In the genomic region with DNA sequence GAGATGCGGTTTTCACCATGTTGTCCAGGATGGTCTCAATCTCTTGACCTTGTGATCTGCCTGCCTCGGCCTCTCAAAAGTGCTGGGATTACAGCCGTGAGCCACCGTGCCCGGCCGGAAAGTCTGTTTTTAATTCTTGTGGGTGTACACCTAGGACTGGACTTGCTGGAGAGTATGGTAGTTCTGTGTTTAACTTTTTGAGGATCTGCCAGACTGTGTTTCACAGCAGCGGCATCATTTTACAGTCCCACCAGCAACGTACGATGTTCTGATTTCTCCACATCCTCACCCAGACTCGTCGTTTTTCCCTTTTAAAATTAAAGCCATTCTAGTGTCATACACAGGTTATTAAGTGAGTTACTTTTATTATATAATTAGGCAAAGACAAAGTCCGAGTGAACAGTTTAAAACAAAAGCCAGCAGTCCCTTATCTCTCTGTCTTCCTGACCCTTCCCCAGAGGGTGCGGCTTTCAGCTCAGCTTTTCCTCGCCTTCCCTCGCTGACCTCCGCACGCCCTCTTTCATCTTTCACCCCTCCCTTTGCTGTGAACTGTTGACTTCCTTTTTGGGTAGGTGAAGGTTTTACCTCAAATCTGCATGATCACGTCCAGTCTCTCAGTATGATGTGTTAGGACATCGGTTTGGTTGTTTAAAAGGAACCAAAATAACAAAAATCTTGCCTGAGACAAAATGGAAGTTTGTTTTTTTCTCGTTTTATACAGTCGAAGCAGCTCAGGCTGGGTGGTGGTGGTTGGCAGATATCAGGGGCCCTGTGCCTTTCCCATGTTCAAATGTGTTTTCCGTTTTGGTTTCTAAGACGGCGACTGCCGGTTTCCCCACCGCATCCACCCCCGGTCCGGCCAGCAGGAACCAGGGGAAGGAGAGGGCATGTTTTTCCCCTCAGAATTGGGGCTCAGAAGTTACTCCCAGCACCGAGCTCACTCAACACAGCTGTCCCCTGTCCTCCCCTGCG, we compare ENCODE assay signal across 10 cellular contexts. TPM values are rescaled to one million over a fixed set of nuclear protein-coding genes. Genes with fewer than 3 reads are reported as not detected.
A peak's percentile ranks its signal among the peaks of the same experiment; 100 is the strongest.
DNase-seq lines count a peak whose midpoint lies in the region; ATAC-seq and TF ChIP-seq lines count a peak whose summit lies in the region.
"Had no signal": no experiment of that assay in that cellular context is flagged by ENCODE, and none has a peak within 500 bp of the region (broad histone marks: within the 10 kb centered on the region; RNA-seq: fewer than 3 reads in every experiment).

No MANE protein-coding gene starts in this region.

- TF ChIP-seq POLR2A in esophagus muscularis mucosa (IDR thresholded peaks at IDR 0.05; ENCODE audit: low read depth), result no peak

- H3K4me1 ChIP-seq in esophagus muscularis mucosa, result no peaks in the 10 kb centered on the region

- TF ChIP-seq EP300 in esophagus muscularis mucosa (IDR thresholded peaks at IDR 0.05), result no peak

- intact Hi-C loops in activated CD4-positive, alpha-beta T cell treated with anti-CD3 and anti-CD28 coated beads for 36 hours (cut with DNase I, micrococcal nuclease), result loop anchor here in 1 of 2 experiments (1.0 kb wide), 1 partner anchor 23 kb away; the partner anchor contains the start of gene LUC7L
- intact Hi-C loops in esophagus muscularis mucosa (cut with DNase I), result no loop called here

- H3K27ac ChIP-seq in esophagus muscularis mucosa (replicated peaks in 1 of 4), result no peak overlapping the region
- H3K27ac ChIP-seq: pancreas had no signal

- POLR2A ChIA-PET in activated CD4-positive, alpha-beta T cell treated with anti-CD3 and anti-CD28 coated beads for 36 hours (lab: Charles Lee), result interaction anchor here (1.9 kb wide), 1 partner anchor 17 kb away, joined by 13 read pairs; the partner anchor contains the start of gene FAM234A
- POLR2A ChIA-PET in activated CD8-positive, alpha-beta T cell treated with anti-CD3 and anti-CD28 coated beads, Interleukin-2, amount 10 ng/mL, durations not matched to agents 7 days and 5 days (lab: Charles Lee), result interaction anchor here (0.9 kb wide), 1 partner anchor 17 kb away, joined by 3 read pairs; no protein-coding TSS in a partner anchor

- no peaks in the 10 kb centered on the region for H3K27me3 ChIP-seq in esophagus muscularis mucosa
- H3K27me3 ChIP-seq: pancreas had no signal

- 69% methylated on average over 30 of the region's 30 CpGs for WGBS in esophagus muscularis mucosa

- H3K4me1 Mint-ChIP-seq in activated CD4-positive, alpha-beta T cell treated with anti-CD3 and anti-CD28 coated beads for 36 hours, result peaks cover 34% of the 10 kb centered on the region
- peaks cover 24% of the 10 kb centered on the region for H3K4me1 Mint-ChIP-seq in activated CD8-positive, alpha-beta T cell treated with anti-CD3 and anti-CD28 coated beads, Interleukin-2, amount 10 ng/mL, durations not matched to agents 7 days and 5 days (ENCODE audit: low read depth)
- H3K4me1 Mint-ChIP-seq in immature natural killer cell, result peaks cover 29 to 39% of the 10 kb centered on the region in 2 donors
- peaks cover 40% of the 10 kb centered on the region for H3K4me1 Mint-ChIP-seq in stimulated activated naive CD8-positive, alpha-beta T cell treated with anti-CD3 and anti-CD28 coated beads, Interleukin-15, amount 100 ng/mL, for 72 hours

- ATAC-seq in activated CD4-positive, alpha-beta T cell treated with anti-CD3 and anti-CD28 coated beads for 36 hours, result peak; percentile 84
- ATAC-seq in activated CD8-positive, alpha-beta T cell treated with anti-CD3 and anti-CD28 coated beads, Interleukin-2, amount 10 ng/mL, durations not matched to agents 7 days and 5 days, result peak; percentile 68
- peak; percentile 92 for ATAC-seq in stimulated activated naive CD8-positive, alpha-beta T cell treated with anti-CD3 and anti-CD28 coated beads, Interleukin-15, amount 100 ng/mL, for 72 hours
- ATAC-seq: pancreas had no signal

- TF ChIP-seq CTCF in esophagus muscularis mucosa (IDR thresholded peaks at IDR 0.05), result no peak

- H3K36me3 Mint-ChIP-seq in activated CD4-positive, alpha-beta T cell treated with anti-CD3 and anti-CD28 coated beads for 36 hours (ENCODE audit: low read depth), result peaks cover 8% of the 10 kb centered on the region
- H3K36me3 Mint-ChIP-seq in activated CD8-positive, alpha-beta T cell treated with anti-CD3 and anti-CD28 coated beads, Interleukin-2, amount 10 ng/mL, durations not matched to agents 7 days and 5 days (ENCODE audit: low read depth), result no peaks in the 10 kb centered on the region
- peaks cover 13 to 22% (median 22%) of the 10 kb centered on the region in 3 donors for H3K36me3 Mint-ChIP-seq in immature natural killer cell

- CTCF ChIA-PET in activated CD4-positive, alpha-beta T cell treated with anti-CD3 and anti-CD28 coated beads for 36 hours (lab: Charles Lee), result interaction anchor here (0.7 to 2.9 kb wide), 5 partner anchors 17 to 1041 kb away, joined by 3 to 16 read pairs (median 3); partner anchors contain the start of gene FAM234A
- CTCF ChIA-PET in activated CD8-positive, alpha-beta T cell treated with anti-CD3 and anti-CD28 coated beads, Interleukin-2, amount 10 ng/mL, durations not matched to agents 7 days and 5 days (lab: Charles Lee), result interaction anchor here (1.9 kb wide), 1 partner anchor 18 kb away, joined by 6 read pairs; the partner anchor contains the start of gene FAM234A

- no peaks in the 10 kb centered on the region for H3K9me3 ChIP-seq in esophagus muscularis mucosa
- H3K9me3 ChIP-seq: pancreas had no signal

- H3K27ac Mint-ChIP-seq in activated CD4-positive, alpha-beta T cell treated with anti-CD3 and anti-CD28 coated beads for 36 hours, result peak overlapping the region; percentile 85
- H3K27ac Mint-ChIP-seq in activated CD8-positive, alpha-beta T cell treated with anti-CD3 and anti-CD28 coated beads, Interleukin-2, amount 10 ng/mL, durations not matched to agents 7 days and 5 days, result peak overlapping the region; percentile 90
- peak overlapping the region; percentile 86 to 97 (median 94) for H3K27ac Mint-ChIP-seq in immature natural killer cell
- H3K27ac Mint-ChIP-seq in stimulated activated naive CD8-positive, alpha-beta T cell treated with anti-CD3 and anti-CD28 coated beads, Interleukin-15, amount 100 ng/mL, for 72 hours, result peak overlapping the region; percentile 59 to 68

- H3K9me3 Mint-ChIP-seq in activated CD4-positive, alpha-beta T cell treated with anti-CD3 and anti-CD28 coated beads for 36 hours (ENCODE audit: low read depth), result no peaks in the 10 kb centered on the region
- no peaks in the 10 kb centered on the region for H3K9me3 Mint-ChIP-seq in activated CD8-positive, alpha-beta T cell treated with anti-CD3 and anti-CD28 coated beads, Interleukin-2, amount 10 ng/mL, durations not matched to agents 7 days and 5 days (ENCODE audit: insufficient read depth)
- H3K9me3 Mint-ChIP-seq in immature natural killer cell, result no peaks in the 10 kb centered on the region
- no peaks in the 10 kb centered on the region for H3K9me3 Mint-ChIP-seq in stimulated activated naive CD8-positive, alpha-beta T cell treated with anti-CD3 and anti-CD28 coated beads, Interleukin-15, amount 100 ng/mL, for 72 hours

- H3K4me3 Mint-ChIP-seq in activated CD4-positive, alpha-beta T cell treated with anti-CD3 and anti-CD28 coated beads for 36 hours, result peak overlapping the region; percentile 56
- H3K4me3 Mint-ChIP-seq in activated CD8-positive, alpha-beta T cell treated with anti-CD3 and anti-CD28 coated beads, Interleukin-2, amount 10 ng/mL, durations not matched to agents 7 days and 5 days, result peak overlapping the region; percentile 68
- H3K4me3 Mint-ChIP-seq in immature natural killer cell, result peak overlapping the region; percentile 77 to 94 (median 88)
- H3K4me3 Mint-ChIP-seq in stimulated activated naive CD8-positive, alpha-beta T cell treated with anti-CD3 and anti-CD28 coated beads, Interleukin-15, amount 100 ng/mL, for 72 hours, result peak overlapping the region; percentile 79 to 84

- H3K4me3 ChIP-seq in esophagus muscularis mucosa, result peak overlapping the region in 1 of 4 donors; percentile 26
- H3K4me3 ChIP-seq: pancreas had no signal

- DNase-seq in activated CD4-positive, alpha-beta T cell treated with anti-CD3 and anti-CD28 coated beads for 36 hours, result peak; percentile 68
- DNase-seq in activated CD4-positive, alpha-beta T cell treated with anti-CD3 and anti-CD28 coated beads for 1 hour, result no peak
- peak; percentile 54 for DNase-seq in activated CD8-positive, alpha-beta T cell treated with anti-CD3 and anti-CD28 coated beads, Interleukin-2, amount 10 ng/mL, durations not matched to agents 7 days and 5 days
- DNase-seq in immature natural killer cell (peak; percentile 50 to 51 (median 50)), DMS153 (lab: John Stamatoyannopoulos, UW) (no peak), NCI-H524 treated with DMSO at 0.1 percent for 48 hours (lab: John Stamatoyannopoulos, UW) (no peak), esophagus muscularis mucosa (ENCODE audit: extremely low spot score) (no peak)
- DNase-seq in stimulated activated naive CD8-positive, alpha-beta T cell treated with anti-CD3 and anti-CD28 coated beads, Interleukin-15, amount 100 ng/mL, for 72 hours, result peak; percentile 22 to 54
- DNase-seq: pancreas, RPMI8226 had no signal

- H3K27me3 Mint-ChIP-seq in activated CD4-positive, alpha-beta T cell treated with anti-CD3 and anti-CD28 coated beads for 36 hours, result no peaks in the 10 kb centered on the region
- peaks cover 2% of the 10 kb centered on the region for H3K27me3 Mint-ChIP-seq in activated CD8-positive, alpha-beta T cell treated with anti-CD3 and anti-CD28 coated beads, Interleukin-2, amount 10 ng/mL, durations not matched to agents 7 days and 5 days (ENCODE audit: low read depth)
- H3K27me3 Mint-ChIP-seq in immature natural killer cell (ENCODE audit: low read depth in 3 of 3), result peaks cover 0 to 3% (median 2%) of the 10 kb centered on the region in 3 donors
- no peaks in the 10 kb centered on the region for H3K27me3 Mint-ChIP-seq in stimulated activated naive CD8-positive, alpha-beta T cell treated with anti-CD3 and anti-CD28 coated beads, Interleukin-15, amount 100 ng/mL, for 72 hours

- H3K36me3 ChIP-seq in esophagus muscularis mucosa, result peaks cover 23 to 93% (median 70%) of the 10 kb centered on the region in 4 donors

RNA-seq across cellular contexts. Expression of gene FAM234A, which starts 18.0 kb away (rescaled TPM):
- 10 to 100 TPM; 11.3 to 15.2 TPM for total RNA-seq in activated CD4-positive, alpha-beta T cell treated with anti-CD3 and anti-CD28 coated beads for 36 hours
- total RNA-seq in activated CD8-positive, alpha-beta T cell treated with anti-CD3 and anti-CD28 coated beads, Interleukin-2, amount 10 ng/mL, durations not matched to agents 7 days and 5 days, result 10 to 100 TPM; 10.9 to 11.8 TPM
- 10 to 100 TPM; 19.3 to 56.6 (median 24.4) TPM for polyA plus RNA-seq in immature natural killer cell
- total RNA-seq in esophagus muscularis mucosa, result 100 to 1,000 TPM in 1 of 4 donors, 10 to 100 TPM in 3; 61.0 to 129 (median 78.1) TPM

RNA-seq across cellular contexts. Expression of gene RGS11, which starts 23.1 kb away (rescaled TPM):
- total RNA-seq in activated CD4-positive, alpha-beta T cell treated with anti-CD3 and anti-CD28 coated beads for 36 hours, result under 1 TPM; 0.11 to 0.12 TPM
- not detected for total RNA-seq in activated CD8-positive, alpha-beta T cell treated with anti-CD3 and anti-CD28 coated beads, Interleukin-2, amount 10 ng/mL, durations not matched to agents 7 days and 5 days
- polyA plus RNA-seq in immature natural killer cell, result not detected
- 10 to 100 TPM in 2 of 4 donors, 1 to 10 TPM in 2; 7.1 to 18.2 (median 11.0) TPM for total RNA-seq in esophagus muscularis mucosa

RNA-seq across cellular contexts. Expression of gene LUC7L, which starts 23.4 kb away (rescaled TPM):
- total RNA-seq in activated CD4-positive, alpha-beta T cell treated with anti-CD3 and anti-CD28 coated beads for 36 hours, result 10 to 100 TPM; 44.6 to 50.1 TPM
- 10 to 100 TPM; 56.1 to 58.4 TPM for total RNA-seq in activated CD8-positive, alpha-beta T cell treated with anti-CD3 and anti-CD28 coated beads, Interleukin-2, amount 10 ng/mL, durations not matched to agents 7 days and 5 days
- polyA plus RNA-seq in immature natural killer cell, result 10 to 100 TPM in 2 of 3 donors, 1 to 10 TPM in 1; 4.5 to 15.0 (median 10.4) TPM
- total RNA-seq in esophagus muscularis mucosa, result 10 to 100 TPM; 34.8 to 60.6 (median 50.2) TPM

RNA-seq across cellular contexts. Expression of gene ARHGDIG, which starts 27.7 kb away (rescaled TPM):
- not detected for total RNA-seq in activated CD4-positive, alpha-beta T cell treated with anti-CD3 and anti-CD28 coated beads for 36 hours
- total RNA-seq in activated CD8-positive, alpha-beta T cell treated with anti-CD3 and anti-CD28 coated beads, Interleukin-2, amount 10 ng/mL, durations not matched to agents 7 days and 5 days, result not detected
- polyA plus RNA-seq in immature natural killer cell, result not detected
- total RNA-seq in esophagus muscularis mucosa, result 1 to 10 TPM in 3 of 4 donors, under 1 TPM in 1; 0.80 to 4.8 (median 3.0) TPM

RNA-seq across cellular contexts. Expression of gene PDIA2, which starts 30.3 kb away (rescaled TPM):
- not detected for total RNA-seq in activated CD4-positive, alpha-beta T cell treated with anti-CD3 and anti-CD28 coated beads for 36 hours
- total RNA-seq in activated CD8-positive, alpha-beta T cell treated with anti-CD3 and anti-CD28 coated beads, Interleukin-2, amount 10 ng/mL, durations not matched to agents 7 days and 5 days, result not detected
- polyA plus RNA-seq in immature natural killer cell, result not detected
- total RNA-seq in esophagus muscularis mucosa, result 1 to 10 TPM in 2 of 4 donors, under 1 TPM in 1, not detected in 1; 0.23 to 1.2 (median 1.0) TPM

Comparison
In these comparisons a context has a peak if more than half of its experiments do, and no peak if none do; other contexts are left out.
1. DNase-seq: peak in activated CD4-positive, alpha-beta T cell treated with anti-CD3 and anti-CD28 coated beads for 36 hours (single experiment), activated CD8-positive, alpha-beta T cell treated with anti-CD3 and anti-CD28 coated beads, Interleukin-2, amount 10 ng/mL, durations not matched to agents 7 days and 5 days (single experiment), immature natural killer cell (3 of 3) and stimulated activated naive CD8-positive, alpha-beta T cell treated with anti-CD3 and anti-CD28 coated beads, Interleukin-15, amount 100 ng/mL, for 72 hours (2 of 2); none in activated CD4-positive, alpha-beta T cell treated with anti-CD3 and anti-CD28 coated beads for 1 hour (single experiment), DMS153 (single experiment), NCI-H524 treated with DMSO at 0.1 percent for 48 hours (single experiment) and esophagus muscularis mucosa (single experiment).
2. RNA of gene RGS11, which starts 23.1 kb away (total RNA-seq): 7.1 to 18.2 TPM in esophagus muscularis mucosa; 0.11 to 0.12 TPM in activated CD4-positive, alpha-beta T cell treated with anti-CD3 and anti-CD28 coated beads for 36 hours and not detected in activated CD8-positive, alpha-beta T cell treated with anti-CD3 and anti-CD28 coated beads, Interleukin-2, amount 10 ng/mL, durations not matched to agents 7 days and 5 days; every median in the first group is over 4 times any median in the second.
3. Peak in every context shown above with its lines, with median percentiles within 50 percentile points of each other: ATAC-seq, H3K27ac Mint-ChIP-seq and H3K4me3 Mint-ChIP-seq.